14 cellular contexts compared by ENCODE assay signal in genomic region chr4:98377626-98378025, GRCh38.
DNase-seq lines count a peak whose midpoint lies in the region; ATAC-seq and TF ChIP-seq lines count a peak whose summit lies in the region.
"Had no signal": no experiment of that assay in that cellular context is flagged by ENCODE, and none has a peak within 500 bp of the region (broad histone marks: within the 10 kb centered on the region; RNA-seq: fewer than 3 reads in every experiment).

No MANE protein-coding gene starts in this region.

- ATAC-seq in HG02610 (IDR thresholded peaks at IDR 0.05; ENCODE audit: unreplicated experiment), result peak; percentile 79
- no peak for ATAC-seq in CD8-positive, alpha-beta T cell
- ATAC-seq: PC-3 had no signal

- H3K36me3 Mint-ChIP-seq in CD8-positive, alpha-beta T cell, result peaks cover 36% of the 10 kb centered on the region

- no peak overlapping the region for H3K4me3 ChIP-seq in CD8-positive, alpha-beta T cell (ENCODE audit: low read depth, low read length)
- H3K4me3 ChIP-seq: ovary, tibial nerve had no signal

- DNase-seq in GM03348 (ENCODE audit: low spot score) (peak; percentile 10), astrocyte of the hippocampus (ENCODE audit: low read depth, low spot score) (peak; percentile 27), non-pigmented ciliary epithelial cell (ENCODE audit: low read depth) (peak; percentile 18), OCI-M2 (lab: John Stamatoyannopoulos, UW; ENCODE audit: unreplicated experiment) (no peak)
- no peak for DNase-seq in activated CD4-positive, alpha-beta T cell treated with anti-CD3 and anti-CD28 coated beads for 48 hours
- no peak for DNase-seq in CD8-positive, alpha-beta T cell
- DNase-seq: activated gamma-delta T cell, Caco-2, Kasumi-1, ovary, PC-3 had no signal

- H3K27me3 ChIP-seq in CD8-positive, alpha-beta T cell (ENCODE audit: insufficient read depth, low read length), result no peaks in the 10 kb centered on the region
- H3K27me3 ChIP-seq: ovary, tibial nerve had no signal

- H3K4me3 Mint-ChIP-seq in CD8-positive, alpha-beta T cell, result no peak overlapping the region

- no peaks in the 10 kb centered on the region for H3K4me1 ChIP-seq in CD8-positive, alpha-beta T cell (ENCODE audit: insufficient read depth, low read length)
- H3K4me1 ChIP-seq: Caco-2 had no signal

- no peaks in the 10 kb centered on the region for H3K9me3 Mint-ChIP-seq in CD8-positive, alpha-beta T cell

- TF ChIP-seq CTCF in CD8-positive, alpha-beta T cell (IDR thresholded peaks at IDR 0.05), result no peak

- no peaks in the 10 kb centered on the region for H3K27me3 Mint-ChIP-seq in CD8-positive, alpha-beta T cell (ENCODE audit: low read depth)

- intact Hi-C loops in CD8-positive, alpha-beta T cell (cut with DNase I, micrococcal nuclease), result no loop called here

- no peaks in the 10 kb centered on the region for H3K4me1 Mint-ChIP-seq in CD8-positive, alpha-beta T cell (ENCODE audit: low read depth)

- no peaks in the 10 kb centered on the region for H3K36me3 ChIP-seq in CD8-positive, alpha-beta T cell (ENCODE audit: insufficient read depth, low read length)
- H3K36me3 ChIP-seq: ovary had no signal

- no peak overlapping the region for H3K27ac Mint-ChIP-seq in CD8-positive, alpha-beta T cell

- POLR2A ChIA-PET in CD8-positive, alpha-beta T cell (lab: Charles Lee), result no interaction called here

- H3K27ac ChIP-seq in CD8-positive, alpha-beta T cell (ENCODE audit: low read depth, low read length), result no peak overlapping the region
- H3K27ac ChIP-seq: epithelial cell of prostate, ovary, tibial nerve had no signal

- CTCF ChIA-PET in CD8-positive, alpha-beta T cell (lab: Charles Lee), result no interaction called here

- no peaks in the 10 kb centered on the region for H3K9me3 ChIP-seq in CD8-positive, alpha-beta T cell (ENCODE audit: low read length)
- H3K9me3 ChIP-seq: Caco-2, ovary, tibial nerve had no signal

Comparison
In these comparisons a context has a peak if more than half of its experiments do, and no peak if none do; other contexts are left out.
1. DNase-seq: peak in GM03348 (single experiment), astrocyte of the hippocampus (single experiment) and non-pigmented ciliary epithelial cell (single experiment); none in activated CD4-positive, alpha-beta T cell treated with anti-CD3 and anti-CD28 coated beads for 48 hours (single experiment), CD8-positive, alpha-beta T cell (0 of 7) and OCI-M2 (single experiment).